ENCODE assay signal across 21 cellular contexts in the genomic region with DNA sequence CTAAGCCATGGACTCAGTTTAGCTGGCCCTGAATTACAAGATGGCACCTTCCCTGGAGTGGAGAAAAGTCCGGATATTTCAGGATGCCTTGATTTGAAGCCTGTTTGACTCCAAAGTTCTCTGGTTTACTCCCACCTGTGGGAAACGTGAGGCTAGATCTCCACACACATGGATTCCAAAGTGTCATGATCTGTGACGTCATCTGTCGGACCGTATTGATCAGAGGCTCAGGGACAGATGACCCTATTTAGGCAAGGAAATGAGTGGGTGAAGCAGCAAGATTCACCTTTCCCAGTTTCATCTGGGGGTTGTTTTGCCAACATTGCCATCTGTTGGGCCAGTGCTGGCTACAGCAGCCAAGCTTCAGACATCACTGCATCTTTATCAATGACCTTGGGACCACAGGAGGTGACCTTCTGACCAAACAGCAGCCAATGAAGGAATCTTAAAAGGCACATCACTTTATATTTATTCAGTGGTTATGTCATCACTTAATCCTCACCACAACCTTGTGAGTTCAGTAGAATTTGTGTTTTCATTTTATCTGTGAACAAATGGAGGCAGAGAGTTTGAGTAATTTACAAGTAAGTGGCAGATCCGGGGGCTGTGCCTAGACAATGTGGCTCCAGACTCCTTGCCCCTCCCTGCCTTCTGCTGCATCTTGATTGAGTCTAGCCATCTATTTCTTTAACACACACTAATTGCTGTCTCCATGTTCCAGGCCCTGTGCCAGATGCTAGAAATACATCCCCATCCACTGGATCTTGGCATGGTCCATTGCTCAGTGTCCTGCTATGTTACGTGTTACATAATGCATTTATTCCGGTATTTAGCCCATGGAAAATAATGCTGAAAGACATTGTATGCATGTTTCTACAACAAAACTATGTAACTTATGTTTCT. TPM values are rescaled to one million over a fixed set of nuclear protein-coding genes. Genes with fewer than 3 reads are reported as not detected.
A peak's percentile ranks its signal among the peaks of the same experiment; 100 is the strongest.
DNase-seq lines count a peak whose midpoint lies in the region; ATAC-seq, FAIRE-seq and TF ChIP-seq lines count a peak whose summit lies in the region.
"Had no signal": no experiment of that assay in that cellular context is flagged by ENCODE, and none has a peak within 500 bp of the region (broad histone marks: within the 10 kb centered on the region; RNA-seq: fewer than 3 reads in every experiment).

No MANE protein-coding gene starts in this region.

- H2BK20ac ChIP-seq in H9 (ENCODE audit: low read depth, low read length, poor library complexity, severe bottlenecking): no peak overlapping the region
- H2BK20ac ChIP-seq in H1 (ENCODE audit: low read length): no peak overlapping the region

- H3K27me3 Mint-ChIP-seq in H9 (ENCODE audit: low read depth): peaks cover 61% of the 10 kb centered on the region

- H2BK15ac ChIP-seq in H9 (ENCODE audit: low read depth, low read length) (no peak overlapping the region), H1 (ENCODE audit: low read length) (peak overlapping the region; percentile 22; the same call in 1 of the 2 replicates)

- no peak for ATAC-seq in upper lobe of right lung
- ATAC-seq: GM12878, HCT116, Panc1 had no signal

- H3K36me3 ChIP-seq in H1 (ENCODE audit: control insufficient read depth in 2 of 4, insufficient read depth in 4 of 4, low read length in 3 of 4) (no peaks in the 10 kb centered on the region), upper lobe of right lung (no peaks in the 10 kb centered on the region)

- H2BK12ac ChIP-seq in H9 (ENCODE audit: insufficient read length, low read depth, low read length): no peak overlapping the region
- peak overlapping the region; percentile 44; the same call in 1 of the 2 replicates for H2BK12ac ChIP-seq in H1 (ENCODE audit: low read depth, low read length)

- H4K8ac ChIP-seq in H9 (replicated peaks; ENCODE audit: insufficient read length, low read depth, low read length): peak overlapping the region; percentile 63
- no peak overlapping the region for H4K8ac ChIP-seq in H1 (ENCODE audit: extremely low read depth, insufficient read depth, low read length)

- no peak for TF ChIP-seq POLR2A in H1 (IDR thresholded peaks at IDR 0.05; ENCODE audit: control extremely low read depth in 1 of 2, low read depth in 2 of 2, low read length in 2 of 2)

- TF ChIP-seq EP300 in H1 (IDR thresholded peaks at IDR 0.05; ENCODE audit: borderline replicate concordance in 1 of 2, low read depth in 2 of 2, low read length in 2 of 2): no peak

- no peak overlapping the region for H2BK5ac ChIP-seq in H9 (ENCODE audit: insufficient read length, low read length)
- H2BK5ac ChIP-seq in H1 (ENCODE audit: low read depth, low read length): no peak overlapping the region

- H3K9me3 ChIP-seq in H9 (ENCODE audit: control insufficient read depth, low read depth, low read length) (no peaks in the 10 kb centered on the region), H1 (ENCODE audit: insufficient read depth in 2 of 2, low read depth in 1 of 2, low read length in 1 of 2) (no peaks in the 10 kb centered on the region), upper lobe of right lung (no peaks in the 10 kb centered on the region)

- no peak overlapping the region for H3K4me3 Mint-ChIP-seq in H9

- no peak overlapping the region for H3K9ac ChIP-seq in H9 (ENCODE audit: extremely low read depth, insufficient read length, low read length)
- H3K9ac ChIP-seq in H1 (replicated peaks in 1 of 4; ENCODE audit: extremely low read depth in 1 of 4, low read depth in 3 of 4, low read length in 3 of 4): no peak overlapping the region

- no peak overlapping the region for H3K56ac ChIP-seq in H9 (ENCODE audit: insufficient read length, low read depth, low read length)
- H3K56ac ChIP-seq in H1 (replicated peaks; ENCODE audit: insufficient read length, low read depth, low read length): no peak overlapping the region

- H3K18ac ChIP-seq in H9 (ENCODE audit: insufficient read length, low read depth, low read length) (no peak overlapping the region), H1 (ENCODE audit: extremely low read depth, low read length) (no peak overlapping the region)

- CTCF ChIA-PET in H1 (lab: Charles Lee; ENCODE audit: partially characterized antibody): interaction anchor here (0.7 to 1.9 kb wide), 8 partner anchors 14 to 395 kb away, joined by 3 to 6 read pairs (median 3); no protein-coding TSS in a partner anchor

- TF ChIP-seq RAD21 in H1 (IDR thresholded peaks at IDR 0.05 in 1 of 2, conservative IDR thresholded peaks at IDR 0.05 in 1 of 2; ENCODE audit: low read depth in 2 of 2, low read length in 2 of 2): peak; percentile 43 to 53; a peak in 2 of 4 replicates

- no peak for FAIRE-seq in H1 (lab: Jason Lieb, UNC)
- FAIRE-seq: GM12878, HTR-8/SVneo had no signal

- H4K5ac ChIP-seq in H9 (ENCODE audit: insufficient read length, low read depth, low read length) (no peak overlapping the region), H1 (ENCODE audit: insufficient read length, low read depth, low read length) (no peak overlapping the region)

- H4K20me1 ChIP-seq in H9 (ENCODE audit: control insufficient read depth, insufficient read depth, insufficient read length): no peaks in the 10 kb centered on the region
- no peaks in the 10 kb centered on the region for H4K20me1 ChIP-seq in H1 (replicated peaks in 1 of 2; ENCODE audit: control insufficient read depth in 1 of 2, insufficient read depth in 2 of 2, low read length in 2 of 2)

- no peak overlapping the region for H3K4ac ChIP-seq in H9 (ENCODE audit: low read depth, low read length)
- no peak overlapping the region for H3K4ac ChIP-seq in H1 (replicated peaks; ENCODE audit: insufficient read length, low read depth, low read length)

- H3K23ac ChIP-seq in H9 (ENCODE audit: insufficient read length, low read depth, low read length): no peak overlapping the region
- no peak overlapping the region for H3K23ac ChIP-seq in H1 (ENCODE audit: insufficient read length)

- no peak overlapping the region for H4K91ac ChIP-seq in H9 (ENCODE audit: insufficient read length, low read depth, low read length)
- no peak overlapping the region for H4K91ac ChIP-seq in H1 (replicated peaks; ENCODE audit: insufficient read length, low read length)

- no peak overlapping the region for H3K27ac Mint-ChIP-seq in H9
- H3K27ac Mint-ChIP-seq: CD4-positive, alpha-beta memory T cell had no signal

- H3K79me1 ChIP-seq in H9 (ENCODE audit: insufficient read depth, low read depth, low read length, poor library complexity, severe bottlenecking) (no peaks in the 10 kb centered on the region), H1 (ENCODE audit: low read depth, low read length) (no peaks in the 10 kb centered on the region)

- peaks cover 26 to 30% of the 10 kb centered on the region in 2 experiments for H3K4me1 Mint-ChIP-seq in H9

- H3K4me3 ChIP-seq in H1 (ENCODE audit: extremely low read depth in 1 of 4, insufficient read depth in 2 of 4, low read depth in 3 of 4, low read length in 4 of 4): no peak overlapping the region
- no peak overlapping the region for H3K4me3 ChIP-seq in upper lobe of right lung
- H3K4me3 ChIP-seq: GM12878 had no signal

- H3T11ph ChIP-seq in H9 (ENCODE audit: low read length): no peak overlapping the region

- H3K4me1 ChIP-seq in H9 (ENCODE audit: insufficient read depth, low read length) (peaks cover 10% of the 10 kb centered on the region), H1 (replicated peaks in 1 of 4; ENCODE audit: control insufficient read depth in 3 of 4, insufficient read depth in 4 of 4, low read length in 3 of 4) (peaks cover 2 to 11% (median 7%) of the 10 kb centered on the region in 4 experiments), upper lobe of right lung (peaks cover 6% of the 10 kb centered on the region)

- H2BK120ac ChIP-seq in H9 (ENCODE audit: low read depth, low read length, poor library complexity, severe bottlenecking) (no peak overlapping the region), H1 (replicated peaks; ENCODE audit: low read depth, low read length) (no peak overlapping the region)

- H3K23me2 ChIP-seq in H9 (ENCODE audit: insufficient read length, low read depth, low read length, poor library complexity, severe bottlenecking) (peaks cover 17% of the 10 kb centered on the region), H1 (ENCODE audit: low read depth, low read length) (peaks cover 11% of the 10 kb centered on the region; the same call in 1 of the 2 replicates)

- H2AFZ ChIP-seq in H9 (ENCODE audit: low read length): no peak overlapping the region
- no peak overlapping the region for H2AFZ ChIP-seq in H1 (ENCODE audit: low read length)

- no CpG with 5 or more reads among the region's 8 CpGs for WGBS in H9 (ENCODE audit: extremely low coverage, insufficient read length, low lambda C conversion rate)
- WGBS in H1 (ENCODE audit: extremely low coverage in 1 of 2, insufficient coverage in 1 of 2, insufficient read length in 1 of 2, insufficient replicate concordance in 2 of 2, low coverage in 1 of 2, low lambda C conversion rate in 2 of 2, missing lambda C conversion rate in 1 of 2), 2 experiments: 95% methylated on average over 8 of the region's 8 CpGs; no CpG with 5 or more reads in 1 of the 2 experiments

- H3K27me3 ChIP-seq in H9 (ENCODE audit: insufficient read depth, low read length) (peaks cover 24% of the 10 kb centered on the region; the same call in 1 of the 2 replicates), H1 (replicated peaks in 1 of 4; ENCODE audit: control insufficient read depth in 3 of 4, extremely low read depth in 1 of 4, insufficient read depth in 3 of 4, low read length in 3 of 4) (peaks cover 16 to 46% (median 40%) of the 10 kb centered on the region in 4 experiments), upper lobe of right lung (peaks cover 26% of the 10 kb centered on the region)

- H3K4me2 ChIP-seq in H9 (ENCODE audit: insufficient read depth, insufficient read length, low read length) (no peak overlapping the region), H1 (ENCODE audit: insufficient read depth in 1 of 2, low read depth in 2 of 2, low read length in 2 of 2) (no peak overlapping the region)

- POLR2A ChIA-PET in H1 (lab: Charles Lee; ENCODE audit: partially characterized antibody): interaction anchor here (0.8 kb wide), 1 partner anchor 19 kb away, joined by 3 read pairs; no protein-coding TSS in a partner anchor

- H2AK5ac ChIP-seq in H9 (ENCODE audit: insufficient read length, low read length): no peak overlapping the region
- no peak overlapping the region for H2AK5ac ChIP-seq in H1 (ENCODE audit: low read depth, low read length)

- H3K9me3 Mint-ChIP-seq in H9: no peaks in the 10 kb centered on the region

- TF ChIP-seq CTCF in H9 (conservative IDR thresholded peaks at IDR 0.05) (peak; percentile 33; the same call in 1 of the 3 replicates), H1 (IDR thresholded peaks at IDR 0.05; ENCODE audit: control extremely low read depth in 1 of 3, insufficient read depth in 1 of 3, low read depth in 1 of 3, low read length in 3 of 3) (peak in 2 of 3 experiments; percentile 12 to 38; a peak in 2 of 4 replicates), upper lobe of right lung (IDR thresholded peaks at IDR 0.05) (no peak)

- H3K14ac ChIP-seq in H9 (ENCODE audit: insufficient read depth, low read length) (no peak overlapping the region), H1 (ENCODE audit: insufficient read length) (no peak overlapping the region)

- H3K27ac ChIP-seq in H9 (ENCODE audit: insufficient read length, low read depth, low read length): no peak overlapping the region
- no peak overlapping the region for H3K27ac ChIP-seq in H1 (ENCODE audit: low read depth, low read length)
- no peak overlapping the region for H3K27ac ChIP-seq in upper lobe of right lung

- intact Hi-C loops in upper lobe of right lung (cut with DNase I): no loop called here

- DNase-seq in NCI-H2171 treated with DMSO at 0.1 percent for 48 hours (lab: John Stamatoyannopoulos, UW): peak; percentile 32
- no peak for DNase-seq in NCI-H2171 (lab: John Stamatoyannopoulos, UW)
- no peak for DNase-seq in H9
- no peak for DNase-seq in H1 (ENCODE audit: low read depth in 1 of 2, low spot score in 2 of 2)
- peak; percentile 33 for DNase-seq in occipital lobe (lab: John Stamatoyannopoulos, UW)
- DNase-seq in COLO668 (lab: John Stamatoyannopoulos, UW; ENCODE audit: unreplicated experiment): no peak
- DNase-seq in upper lobe of right lung: no peak
- no peak for DNase-seq in NCI-H1048 (lab: John Stamatoyannopoulos, UW)
- DNase-seq: 8988T; CD4-positive, alpha-beta memory T cell; DMS79 treated with DMSO at 0.1 percent for 48 hours; GDM1; NCI-H1436 treated with DMSO at 0.1 percent for 48 hours; NCI-H2081 treated with DMSO at 0.1 percent for 48 hours; NCI-H2227 treated with DMSO at 0.1 percent for 48 hours; NCI-H524; SIG-M5 had no signal

- no peaks in the 10 kb centered on the region for H3K79me2 ChIP-seq in H9 (ENCODE audit: insufficient read depth, low read length)
- no peaks in the 10 kb centered on the region for H3K79me2 ChIP-seq in H1 (ENCODE audit: control insufficient read depth in 1 of 2, insufficient read depth in 2 of 2, low read length in 2 of 2)

- no peaks in the 10 kb centered on the region; a peak in 1 of 7 replicates for H3K36me3 Mint-ChIP-seq in H9 (ENCODE audit: insufficient read depth in 1 of 3, low read depth in 3 of 3)
- H3K36me3 Mint-ChIP-seq: CD4-positive, alpha-beta memory T cell had no signal

RNA-seq across cellular contexts. Expression of a gene that starts 1.5 kb away (rescaled TPM):
- total RNA-seq in H9 (2021): 1.5 and 2.4 TPM in 2 replicates
- 2.3 and 2.6 TPM in 2 replicates for total RNA-seq in H1 (2021; fragmentation: NEBNext Ultra II Directional; extraction: Animal tissue kit (Norgen Biotek cat#: 25700))
- polyA plus RNA-seq in H1 (2011; rRNA removed): 2.4 and 3.0 TPM in 2 replicates
- polyA plus RNA-seq in H1 (2011; cell fraction: cytosol; rRNA removed): 2.9 TPM
- polyA plus RNA-seq in H1 (2011; cell fraction: nucleus; rRNA removed): 3.3 TPM
- polyA plus RNA-seq in H1 (2012, experiment 1 of 2): 2.6 to 4.2 TPM (median 3.1 TPM) in 4 replicates
- 0.58 TPM for polyA plus RNA-seq in H1 (2012, experiment 2 of 2)
- polyA plus RNA-seq in H1 (2013, experiment 1 of 2): 2.6 TPM
- polyA plus RNA-seq in H1 (2013, experiment 2 of 2): 3.2 TPM
- polyA minus RNA-seq in H1 (2011; rRNA and poly(A)+ RNA removed): 6.2 and 14.0 TPM in 2 replicates
- polyA minus RNA-seq in H1 (2011; cell fraction: cytosol; rRNA and poly(A)+ RNA removed): 2.7 TPM
- 22.6 TPM for polyA minus RNA-seq in H1 (2011; cell fraction: nucleus; rRNA and poly(A)+ RNA removed)
- 27.3 TPM for total RNA-seq in occipital lobe
- 27.2 TPM for total RNA-seq in upper lobe of right lung
- total RNA-seq: CD4-positive, alpha-beta memory T cell; GM12878 had no signal
- polyA plus RNA-seq: CD4-positive, alpha-beta memory T cell had no signal

Comparison
In these comparisons a context has a peak if more than half of its experiments do, and no peak if none do; other contexts are left out.
1. DNase-seq: peak in NCI-H2171 treated with DMSO at 0.1 percent for 48 hours (single experiment) and occipital lobe (single experiment); none in NCI-H2171 (single experiment), H9 (single experiment), H1 (0 of 2), COLO668 (single experiment), upper lobe of right lung (single experiment) and NCI-H1048 (single experiment).